Comparison of ENCODE assay signal across 21 cellular contexts in the genomic region with DNA sequence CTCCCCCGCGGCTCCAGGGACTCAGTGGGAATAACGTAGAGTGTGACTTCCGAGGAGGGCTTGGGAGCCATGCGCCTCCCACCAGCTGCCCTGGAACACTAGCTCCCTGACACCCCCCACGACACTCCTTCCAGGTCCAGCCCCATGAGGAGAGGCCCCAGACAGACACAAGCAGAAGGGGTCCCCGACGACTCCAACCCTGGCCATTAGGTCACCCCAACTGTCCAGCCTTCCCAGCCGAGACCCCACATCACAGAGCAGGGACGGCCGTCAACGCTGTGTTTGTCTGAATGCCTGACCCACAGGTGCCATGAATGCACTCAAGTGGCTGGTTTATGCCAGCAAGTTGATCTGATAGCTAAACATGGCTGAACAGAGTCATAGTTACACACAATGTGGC. TPM values are rescaled to one million over a fixed set of nuclear protein-coding genes. Genes with fewer than 3 reads are reported as not detected.
DNase-seq lines count a peak whose midpoint lies in the region; FAIRE-seq and TF ChIP-seq lines count a peak whose summit lies in the region.
"Had no signal": no experiment of that assay in that cellular context is flagged by ENCODE, and none has a peak within 500 bp of the region (broad histone marks: within the 10 kb centered on the region; RNA-seq: fewer than 3 reads in every experiment).

No MANE protein-coding gene starts in this region.

- H3K27me3 ChIP-seq in skeletal muscle tissue (ENCODE audit: control insufficient read depth in 3 of 3, insufficient read depth in 3 of 3, low read length in 3 of 3) = no peaks in the 10 kb centered on the region
- H3K27me3 ChIP-seq in BE2C = no peaks in the 10 kb centered on the region
- H3K27me3 ChIP-seq: BLaER1 had no signal

- no peaks in the 10 kb centered on the region for H3K79me2 ChIP-seq in OCI-LY7 (ENCODE audit: insufficient read depth, low read depth, low read length)

- H3K9ac ChIP-seq in kidney (ENCODE audit: low read length in 2 of 2) (no peak overlapping the region), skeletal muscle tissue (ENCODE audit: low read depth in 1 of 3, low read length in 3 of 3) (no peak overlapping the region)
- H3K9ac ChIP-seq: BLaER1 had no signal

- H3K9me3 ChIP-seq in kidney (ENCODE audit: control insufficient read depth in 1 of 2, low read length in 2 of 2) (no peaks in the 10 kb centered on the region), skeletal muscle tissue (ENCODE audit: control insufficient read depth in 3 of 3, low read length in 3 of 3) (no peaks in the 10 kb centered on the region), BE2C (no peaks in the 10 kb centered on the region), OCI-LY7 (ENCODE audit: low read length) (no peaks in the 10 kb centered on the region)
- H3K9me3 ChIP-seq: A549, BLaER1 had no signal

- POLR2A ChIA-PET in OCI-LY7 (lab: Charles Lee) = interaction anchor here (0.5 kb wide), 1 partner anchor 599 kb away, joined by 4 read pairs; no protein-coding TSS in a partner anchor

- TF ChIP-seq CTCF in chondrocyte (IDR thresholded peaks at IDR 0.05) (no peak), kidney (IDR thresholded peaks at IDR 0.05; ENCODE audit: borderline replicate concordance, extremely low read depth, insufficient read depth) (no peak), BE2C (IDR thresholded peaks at IDR 0.05; ENCODE audit: low read depth, low read length) (no peak), OCI-LY7 (conservative IDR thresholded peaks at IDR 0.05; ENCODE audit: low read length) (no peak)

- no peaks in the 10 kb centered on the region for H3K9me2 ChIP-seq in OCI-LY7 (ENCODE audit: insufficient read depth, low read length)

- peaks cover 35% of the 10 kb centered on the region for H3K36me3 Mint-ChIP-seq in chondrocyte (ENCODE audit: low read depth)
- H3K36me3 Mint-ChIP-seq: CD14-positive monocyte; CD4-positive, alpha-beta memory T cell had no signal

- H3K4me3 Mint-ChIP-seq in chondrocyte (ENCODE audit: unreplicated experiment) = no peak overlapping the region
- H3K4me3 Mint-ChIP-seq: CD14-positive monocyte; CD4-positive, alpha-beta memory T cell; HFFc6 had no signal

- FAIRE-seq in kidney (lab: Jason Lieb, UNC) = no peak
- FAIRE-seq: A549, GM12892, GM18507, HTR-8/SVneo had no signal

- H3K4me3 ChIP-seq in kidney (ENCODE audit: low read length in 2 of 2) (no peak overlapping the region), skeletal muscle tissue (ENCODE audit: low read length in 3 of 3) (no peak overlapping the region), BE2C (ENCODE audit: low read depth, low read length) (no peak overlapping the region), OCI-LY7 (ENCODE audit: low read depth, low read length, poor library complexity, severe bottlenecking) (no peak overlapping the region)
- H3K4me3 ChIP-seq: A549, BLaER1 had no signal

- H3K4me2 ChIP-seq in OCI-LY7 (ENCODE audit: low read length) = no peak overlapping the region
- H3K4me2 ChIP-seq: A549, BLaER1 had no signal

- no peaks in the 10 kb centered on the region for H4K20me1 ChIP-seq in OCI-LY7 (ENCODE audit: insufficient read depth, low read length)

- CTCF ChIA-PET in OCI-LY7 (lab: Charles Lee; ENCODE audit: unreplicated experiment) = no interaction called here

- peaks cover 25 to 45% of the 10 kb centered on the region in 2 donors for H3K36me3 ChIP-seq in kidney (ENCODE audit: control insufficient read depth in 1 of 2, insufficient read depth in 2 of 2, low read length in 2 of 2)
- H3K36me3 ChIP-seq in skeletal muscle tissue (ENCODE audit: control insufficient read depth in 3 of 3, insufficient read depth in 3 of 3, low read length in 3 of 3) = peaks cover 0 to 9% (median 5%) of the 10 kb centered on the region in 3 donors
- no peaks in the 10 kb centered on the region for H3K36me3 ChIP-seq in BE2C
- no peaks in the 10 kb centered on the region for H3K36me3 ChIP-seq in OCI-LY7 (ENCODE audit: insufficient read depth, low read length)

- H3K27ac ChIP-seq in kidney (ENCODE audit: low read depth in 2 of 2, low read length in 2 of 2) (no peak overlapping the region), skeletal muscle tissue (ENCODE audit: low read depth, low read length) (peak overlapping the region; percentile 13), OCI-LY7 (ENCODE audit: low read depth, low read length, poor library complexity, severe bottlenecking) (no peak overlapping the region)
- H3K27ac ChIP-seq: 22Rv1, A549, BLaER1 had no signal

- no peaks in the 10 kb centered on the region for H3K4me1 ChIP-seq in kidney (ENCODE audit: control insufficient read depth in 1 of 2, insufficient read depth in 1 of 2, low read depth in 1 of 2, low read length in 2 of 2)
- H3K4me1 ChIP-seq in skeletal muscle tissue (ENCODE audit: control insufficient read depth in 3 of 3, insufficient read depth in 3 of 3, low read length in 3 of 3) = peaks cover 3 to 10% (median 9%) of the 10 kb centered on the region in 3 donors
- H3K4me1 ChIP-seq in BE2C = no peaks in the 10 kb centered on the region
- H3K4me1 ChIP-seq in OCI-LY7 (ENCODE audit: insufficient read depth, low read length, poor library complexity, severe bottlenecking) = no peaks in the 10 kb centered on the region
- H3K4me1 ChIP-seq: A549 had no signal

- no TSS peak for BruUV-seq in OCI-LY7 (replicated peaks; lab: Mats Ljungman, UMichigan)

- H3K27me3 Mint-ChIP-seq in chondrocyte (ENCODE audit: low read depth) = no peaks in the 10 kb centered on the region
- H3K27me3 Mint-ChIP-seq: CD4-positive, alpha-beta memory T cell had no signal

- peak; percentile 38 for DNase-seq in activated effector memory CD4-positive, alpha-beta T cell treated with anti-CD3 and anti-CD28 coated beads, Interleukin-2, amount 50 U/mL, for 16 hours
- no peak for DNase-seq in activated effector memory CD4-positive, alpha-beta T cell treated with Interleukin-2 at 50 U/mL for 16 hours
- DNase-seq in chondrocyte (ENCODE audit: low spot score) = peak; percentile 74
- DNase-seq in kidney = peak; percentile 54
- no peak for DNase-seq in BE2C
- no peak for DNase-seq in OCI-LY7 (ENCODE audit: low spot score)
- DNase-seq: AML-193; CD4-positive, alpha-beta memory T cell; DMS153; DMS79; GDM1; GOT3; HFFc6 had no signal

- intact Hi-C loops in kidney (cut with DNase I) = no loop called here
- intact Hi-C loops in OCI-LY7 (cut with micrococcal nuclease; ENCODE audit: unreplicated experiment) = no loop called here

- no peaks in the 10 kb centered on the region for H3K4me1 Mint-ChIP-seq in chondrocyte (ENCODE audit: low read depth)

- no peak overlapping the region for H3K27ac Mint-ChIP-seq in chondrocyte (ENCODE audit: unreplicated experiment)
- H3K27ac Mint-ChIP-seq: CD4-positive, alpha-beta memory T cell; HFFc6 had no signal

- no peaks in the 10 kb centered on the region for H3K9me3 Mint-ChIP-seq in chondrocyte (ENCODE audit: low read depth)
- H3K9me3 Mint-ChIP-seq: CD14-positive monocyte; CD4-positive, alpha-beta memory T cell; HFFc6 had no signal

- no peak overlapping the region for H2AFZ ChIP-seq in OCI-LY7 (ENCODE audit: low read length)

RNA-seq across cellular contexts. Expression of gene GINS1, which starts 57.9 kb away (rescaled TPM):
- total RNA-seq in chondrocyte (3.5 to 7.3 TPM (median 4.9 TPM) in 3 replicates), kidney (2.4 TPM), skeletal muscle tissue (4.2 TPM), OCI-LY7 (2022) (29.9 and 30.8 TPM in 2 replicates)
- 1.1 TPM for polyA plus RNA-seq in kidney (ENCODE audit: insufficient read depth, low read depth, low replicate concordance)
- polyA plus RNA-seq in BE2C (2012; ENCODE audit: insufficient read depth, insufficient read length, low read depth) = 3.8 TPM
- 22.8 and 23.0 TPM in 2 replicates for total RNA-seq in OCI-LY7 (2014; rRNA removed; shearing (Covaris generic))

Comparison
In these comparisons a context has a peak if more than half of its experiments do, and no peak if none do; other contexts are left out.
1. DNase-seq: peak in activated effector memory CD4-positive, alpha-beta T cell treated with anti-CD3 and anti-CD28 coated beads, Interleukin-2, amount 50 U/mL, for 16 hours (single experiment), chondrocyte (single experiment) and kidney (single experiment); none in activated effector memory CD4-positive, alpha-beta T cell treated with Interleukin-2 at 50 U/mL for 16 hours (single experiment), BE2C (single experiment) and OCI-LY7 (single experiment).